Comparison of ENCODE assay signal across 20 cellular contexts in genomic region chr16:70734522-70734921, GRCh38. TPM values are rescaled to one million over a fixed set of nuclear protein-coding genes. Genes with fewer than 3 reads are reported as not detected.
DNase-seq lines count a peak whose midpoint lies in the region; ATAC-seq, FAIRE-seq and TF ChIP-seq lines count a peak whose summit lies in the region.
"Had no signal": no experiment of that assay in that cellular context is flagged by ENCODE, and none has a peak within 500 bp of the region (broad histone marks: within the 10 kb centered on the region; RNA-seq: fewer than 3 reads in every experiment).

No MANE protein-coding gene starts in this region.

- FAIRE-seq in GM12892 (lab: Jason Lieb, UNC), result no peak

- H3K27me3 Mint-ChIP-seq in HFFc6 (ENCODE audit: insufficient read depth), result no peaks in the 10 kb centered on the region
- H3K27me3 Mint-ChIP-seq in activated naive CD8-positive, alpha-beta T cell treated with anti-CD3 and anti-CD28 coated beads for 36 hours, result no peaks in the 10 kb centered on the region
- H3K27me3 Mint-ChIP-seq in T-helper 2 cell treated with Interferon-gamma antibody and Interleukin-4, amounts not matched to agents 5 μg/mL and 100 μg/mL, for 36 hours (ENCODE audit: low read depth), result no peaks in the 10 kb centered on the region
- H3K27me3 Mint-ChIP-seq: B cell had no signal

- H3K4me3 ChIP-seq in lower lobe of right lung (no peak overlapping the region), skeletal muscle tissue (ENCODE audit: low read length in 3 of 3) (no peak overlapping the region)
- H3K4me3 ChIP-seq: SJSA1, smooth muscle cell had no signal

- H3K27me3 ChIP-seq in lower lobe of right lung (ENCODE audit: low read depth) (no peaks in the 10 kb centered on the region), skeletal muscle tissue (ENCODE audit: control insufficient read depth in 3 of 3, insufficient read depth in 3 of 3, low read length in 3 of 3) (no peaks in the 10 kb centered on the region)
- H3K27me3 ChIP-seq: brain microvascular endothelial cell, SJSA1 had no signal

- H3K36me3 Mint-ChIP-seq in HFFc6 (ENCODE audit: low read depth), result peaks cover 15% of the 10 kb centered on the region
- peaks cover 14% of the 10 kb centered on the region for H3K36me3 Mint-ChIP-seq in activated naive CD8-positive, alpha-beta T cell treated with anti-CD3 and anti-CD28 coated beads for 36 hours
- peaks cover 12% of the 10 kb centered on the region for H3K36me3 Mint-ChIP-seq in T-helper 2 cell treated with Interferon-gamma antibody and Interleukin-4, amounts not matched to agents 5 μg/mL and 100 μg/mL, for 36 hours (ENCODE audit: low read depth)

- H3K9me3 ChIP-seq in lower lobe of right lung (no peaks in the 10 kb centered on the region), skeletal muscle tissue (ENCODE audit: control insufficient read depth in 3 of 3, low read length in 3 of 3) (no peaks in the 10 kb centered on the region)
- H3K9me3 ChIP-seq: SJSA1 had no signal

- H3K4me1 Mint-ChIP-seq in HFFc6 (ENCODE audit: low read depth), result peaks cover 56% of the 10 kb centered on the region
- H3K4me1 Mint-ChIP-seq in activated naive CD8-positive, alpha-beta T cell treated with anti-CD3 and anti-CD28 coated beads for 36 hours, result peaks cover 46% of the 10 kb centered on the region
- H3K4me1 Mint-ChIP-seq in T-helper 2 cell treated with Interferon-gamma antibody and Interleukin-4, amounts not matched to agents 5 μg/mL and 100 μg/mL, for 36 hours (ENCODE audit: low read depth), result peaks cover 27% of the 10 kb centered on the region

- TF ChIP-seq POLR2A in GM12892 (IDR thresholded peaks at IDR 0.05; ENCODE audit: low read depth, low read length), result no peak

- DNase-seq in HFFc6, result no peak
- no peak for DNase-seq in activated naive CD8-positive, alpha-beta T cell treated with anti-CD3 and anti-CD28 coated beads for 36 hours
- DNase-seq in lower lobe of right lung, result no peak
- no peak for DNase-seq in T-helper 2 cell treated with Interferon-gamma antibody and Interleukin-4, amounts not matched to agents 5 μg/mL and 100 μg/mL, for 36 hours (ENCODE audit: low spot score)
- no peak for DNase-seq in NCI-H2029 (lab: John Stamatoyannopoulos, UW)
- no peak for DNase-seq in germinal center (ENCODE audit: low spot score)
- DNase-seq in GM12892 (ENCODE audit: insufficient read length), result no peak
- DNase-seq: activated effector memory CD4-positive, alpha-beta T cell treated with Interleukin-2 at 50 U/mL for 16 hours; brain microvascular endothelial cell; NCI-H1417 treated with DMSO at 0.1 percent for 48 hours; NCI-H82; stimulated activated CD8-positive, alpha-beta memory T cell treated with anti-CD3 and anti-CD28 coated beads, Interleukin-4, amount 100 ng/mL, for 48 hours; T-helper 9 cell had no signal

- peaks cover 19% of the 10 kb centered on the region for H3K36me3 ChIP-seq in lower lobe of right lung
- no peaks in the 10 kb centered on the region for H3K36me3 ChIP-seq in skeletal muscle tissue (ENCODE audit: control insufficient read depth in 3 of 3, insufficient read depth in 3 of 3, low read length in 3 of 3)

- no peaks in the 10 kb centered on the region for H3K9me3 Mint-ChIP-seq in HFFc6
- H3K9me3 Mint-ChIP-seq in activated naive CD8-positive, alpha-beta T cell treated with anti-CD3 and anti-CD28 coated beads for 36 hours, result no peaks in the 10 kb centered on the region
- no peaks in the 10 kb centered on the region for H3K9me3 Mint-ChIP-seq in T-helper 2 cell treated with Interferon-gamma antibody and Interleukin-4, amounts not matched to agents 5 μg/mL and 100 μg/mL, for 36 hours

- TF ChIP-seq CTCF in HFFc6 (IDR thresholded peaks at IDR 0.05) (no peak), lower lobe of right lung (IDR thresholded peaks at IDR 0.05) (no peak)

- ATAC-seq in lower lobe of right lung, result no peak
- ATAC-seq: activated CD4-positive, CD25-positive, alpha-beta regulatory T cell treated with anti-CD3 and anti-CD28 coated beads, Interleukin-2, amount 50 U/mL, for 24 hours; left lobe of liver had no signal

- peak overlapping the region; percentile 97 for H3K27ac Mint-ChIP-seq in HFFc6
- H3K27ac Mint-ChIP-seq in activated naive CD8-positive, alpha-beta T cell treated with anti-CD3 and anti-CD28 coated beads for 36 hours, result peak overlapping the region; percentile 64
- H3K27ac Mint-ChIP-seq in T-helper 2 cell treated with Interferon-gamma antibody and Interleukin-4, amounts not matched to agents 5 μg/mL and 100 μg/mL, for 36 hours, result no peak overlapping the region

- H3K4me1 ChIP-seq in lower lobe of right lung (peaks cover 44% of the 10 kb centered on the region), skeletal muscle tissue (ENCODE audit: control insufficient read depth in 3 of 3, insufficient read depth in 3 of 3, low read length in 3 of 3) (peaks cover 58 to 64% (median 63%) of the 10 kb centered on the region in 3 donors)
- H3K4me1 ChIP-seq: parathyroid adenoma had no signal

- H3K27ac ChIP-seq in lower lobe of right lung, result peak overlapping the region; percentile 80
- peak overlapping the region; percentile 91 for H3K27ac ChIP-seq in skeletal muscle tissue (ENCODE audit: low read depth, low read length)
- H3K27ac ChIP-seq: parathyroid adenoma, SJSA1 had no signal

- H3K9ac ChIP-seq in skeletal muscle tissue (ENCODE audit: low read depth in 1 of 3, low read length in 3 of 3), result no peak overlapping the region
- H3K9ac ChIP-seq: parathyroid adenoma had no signal

- intact Hi-C loops in lower lobe of right lung (cut with DNase I), result no loop called here

- peak overlapping the region; percentile 56; the same call in 1 of the 2 replicates for H3K4me3 Mint-ChIP-seq in HFFc6
- H3K4me3 Mint-ChIP-seq in activated naive CD8-positive, alpha-beta T cell treated with anti-CD3 and anti-CD28 coated beads for 36 hours, result no peak overlapping the region
- H3K4me3 Mint-ChIP-seq in T-helper 2 cell treated with Interferon-gamma antibody and Interleukin-4, amounts not matched to agents 5 μg/mL and 100 μg/mL, for 36 hours, result no peak overlapping the region
- H3K4me3 Mint-ChIP-seq: B cell had no signal

RNA-seq across cellular contexts. Expression of gene MTSS2, which starts 48.7 kb away (rescaled TPM):
- total RNA-seq in HFFc6 (2021; fragmentation: NEBNext Ultra II Directional; extraction: Animal tissue kit (Norgen Biotek cat#: 25700)), result 10 to 100 TPM; 82.0 to 96.1 (median 86.5) TPM
- 1 to 10 TPM; 6.9 to 9.2 TPM for total RNA-seq in activated naive CD8-positive, alpha-beta T cell treated with anti-CD3 and anti-CD28 coated beads for 36 hours
- total RNA-seq in lower lobe of right lung, result 60.8 TPM
- 18.8 TPM for total RNA-seq in skeletal muscle tissue
- not detected for polyA plus RNA-seq in GM12892 (2012; ENCODE audit: missing spikeins)
